In the genomic region with DNA sequence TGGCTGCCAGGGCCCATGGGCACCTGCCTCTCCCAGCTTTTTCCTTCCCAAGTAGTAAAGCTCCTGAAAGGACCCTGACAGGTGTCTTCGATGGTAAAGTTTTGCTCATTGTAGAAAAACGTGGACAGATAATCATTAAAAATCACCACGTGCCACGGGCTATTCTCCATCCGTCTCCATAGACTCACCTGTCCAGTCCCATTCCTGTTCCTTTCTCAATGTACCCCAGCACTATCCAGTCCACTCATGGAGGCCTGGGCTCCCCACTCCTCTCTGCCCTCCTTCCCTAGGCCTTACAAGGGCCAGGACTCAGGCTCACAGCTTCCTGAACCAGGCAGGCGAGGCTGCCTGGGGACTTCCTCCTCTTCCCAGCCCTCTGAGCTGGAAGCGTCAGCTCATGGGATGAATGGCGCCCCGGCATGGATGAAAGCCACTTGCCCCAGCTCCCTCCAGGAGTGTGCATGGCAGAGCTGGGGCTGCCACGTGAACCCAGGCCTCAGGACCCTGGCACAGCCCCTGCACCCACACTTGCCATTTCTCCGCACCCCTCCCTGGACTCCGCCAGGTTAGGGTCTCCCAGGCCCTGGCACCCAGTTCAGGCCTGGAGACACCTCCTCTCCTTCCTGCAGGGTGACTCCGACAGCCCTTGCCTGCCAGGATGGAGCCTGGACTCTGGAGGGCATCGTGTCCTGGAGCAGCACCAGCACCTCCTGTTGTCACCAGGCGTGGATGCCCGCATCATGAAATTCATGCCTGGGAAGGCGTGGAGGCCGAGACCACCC, we compare ENCODE assay signal across 1 cellular context.
TF ChIP-seq lines count a peak whose summit lies in the region.

No MANE protein-coding gene starts in this region.

TF ChIP-seq in HepG2, 621 proteins besides CTCF, POLR2A, EP300 and RAD21 (continued from another document and continues in another):
- TF ChIP-seq AGO2 (optimal IDR thresholded peaks at IDR 0.05; ENCODE audit: low read depth, low read length), result peak; percentile 96
- no peak for TF ChIP-seq ZNF143 (CRISPR knock-in tag; IDR thresholded peaks at IDR 0.05)
- no peak for TF ChIP-seq SNAI1 (CRISPR knock-in tag; IDR thresholded peaks at IDR 0.05; ENCODE audit: borderline replicate concordance)
- no peak for TF ChIP-seq ETV6 (CRISPR knock-in tag; conservative IDR thresholded peaks at IDR 0.05)
- TF ChIP-seq PHB2 (IDR thresholded peaks at IDR 0.05; ENCODE audit: partially characterized antibody), result no peak
- no peak for TF ChIP-seq MLLT10 (CRISPR knock-in tag; IDR thresholded peaks at IDR 0.05)
- no peak for TF ChIP-seq ZNF430 (CRISPR knock-in tag; IDR thresholded peaks at IDR 0.05)
- TF ChIP-seq ZNF7 (CRISPR knock-in tag; IDR thresholded peaks at IDR 0.05), result no peak
- TF ChIP-seq POLR2G (IDR thresholded peaks at IDR 0.05; ENCODE audit: low read depth, low read length), result peak; percentile 43
- no peak for TF ChIP-seq HNF4G (IDR thresholded peaks at IDR 0.05; ENCODE audit: borderline replicate concordance, low read depth, low read length)
- no peak for TF ChIP-seq HNF4G (CRISPR knock-in tag; IDR thresholded peaks at IDR 0.05; ENCODE audit: borderline replicate concordance, low read depth)
- no peak for TF ChIP-seq THAP11 (CRISPR knock-in tag; IDR thresholded peaks at IDR 0.05)
- TF ChIP-seq SALL1 (CRISPR knock-in tag; IDR thresholded peaks at IDR 0.05), result no peak
- no peak for TF ChIP-seq ELK4 (CRISPR knock-in tag; IDR thresholded peaks at IDR 0.05; ENCODE audit: borderline replicate concordance)
- TF ChIP-seq ZNF512 (CRISPR knock-in tag; IDR thresholded peaks at IDR 0.05), result no peak
- no peak for TF ChIP-seq NFATC3 (CRISPR knock-in tag; IDR thresholded peaks at IDR 0.05)
- no peak for TF ChIP-seq RXRB (CRISPR knock-in tag; IDR thresholded peaks at IDR 0.05; ENCODE audit: borderline replicate concordance)
- TF ChIP-seq MXD1 (CRISPR knock-in tag; IDR thresholded peaks at IDR 0.05), result no peak
- TF ChIP-seq STAG1 (CRISPR knock-in tag; IDR thresholded peaks at IDR 0.05), result no peak
- no peak for TF ChIP-seq ZNF382 (CRISPR knock-in tag; IDR thresholded peaks at IDR 0.05; ENCODE audit: borderline replicate concordance)
- TF ChIP-seq ZNF121 (CRISPR knock-in tag; IDR thresholded peaks at IDR 0.05), result no peak
- TF ChIP-seq ELF4 (CRISPR knock-in tag; IDR thresholded peaks at IDR 0.05; ENCODE audit: borderline replicate concordance), result no peak
- TF ChIP-seq GLI4 (CRISPR knock-in tag; IDR thresholded peaks at IDR 0.05; ENCODE audit: borderline replicate concordance), result no peak
- 0 out of 2 replicates have a peak, but pooled peaks have one; percentile 12 for TF ChIP-seq TBX2 (CRISPR knock-in tag; IDR thresholded peaks at IDR 0.05; ENCODE audit: borderline replicate concordance)
- TF ChIP-seq HBP1 (CRISPR knock-in tag; IDR thresholded peaks at IDR 0.05; ENCODE audit: low read depth), result no peak
- no peak for TF ChIP-seq NCOA5 (CRISPR knock-in tag; IDR thresholded peaks at IDR 0.05)
- TF ChIP-seq ZNF235 (CRISPR knock-in tag; IDR thresholded peaks at IDR 0.05; ENCODE audit: borderline replicate concordance), result no peak
- no peak for TF ChIP-seq PLRG1 (conservative IDR thresholded peaks at IDR 0.05)
- 0 out of 2 replicates have a peak, but pooled peaks have one; percentile 4 for TF ChIP-seq SKIL (CRISPR knock-in tag; IDR thresholded peaks at IDR 0.05; ENCODE audit: borderline replicate concordance)
- no peak for TF ChIP-seq HOMEZ (CRISPR knock-in tag; IDR thresholded peaks at IDR 0.05; ENCODE audit: low read depth)
- TF ChIP-seq ZNF703 (CRISPR knock-in tag; IDR thresholded peaks at IDR 0.05; ENCODE audit: borderline replicate concordance), result no peak
- no peak for TF ChIP-seq ZNF329 (CRISPR knock-in tag; IDR thresholded peaks at IDR 0.05; ENCODE audit: low read depth)
- peak; percentile 98 for TF ChIP-seq ZC3H13 (CRISPR knock-in tag; IDR thresholded peaks at IDR 0.05)
- no peak for TF ChIP-seq RFXAP (CRISPR knock-in tag; IDR thresholded peaks at IDR 0.05; ENCODE audit: borderline replicate concordance)
- TF ChIP-seq ZNF10 (CRISPR knock-in tag; IDR thresholded peaks at IDR 0.05; ENCODE audit: borderline replicate concordance, low read depth), result no peak
- TF ChIP-seq, protein P1, sequence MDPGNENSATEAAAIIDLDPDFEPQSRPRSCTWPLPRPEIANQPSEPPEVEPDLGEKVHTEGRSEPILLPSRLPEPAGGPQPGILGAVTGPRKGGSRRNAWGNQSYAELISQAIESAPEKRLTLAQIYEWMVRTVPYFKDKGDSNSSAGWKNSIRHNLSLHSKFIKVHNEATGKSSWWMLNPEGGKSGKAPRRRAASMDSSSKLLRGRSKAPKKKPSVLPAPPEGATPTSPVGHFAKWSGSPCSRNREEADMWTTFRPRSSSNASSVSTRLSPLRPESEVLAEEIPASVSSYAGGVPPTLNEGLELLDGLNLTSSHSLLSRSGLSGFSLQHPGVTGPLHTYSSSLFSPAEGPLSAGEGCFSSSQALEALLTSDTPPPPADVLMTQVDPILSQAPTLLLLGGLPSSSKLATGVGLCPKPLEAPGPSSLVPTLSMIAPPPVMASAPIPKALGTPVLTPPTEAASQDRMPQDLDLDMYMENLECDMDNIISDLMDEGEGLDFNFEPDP (CRISPR knock-in tag; conservative IDR thresholded peaks at IDR 0.05), result no peak
- no peak for TF ChIP-seq SETDB1 (CRISPR knock-in tag; IDR thresholded peaks at IDR 0.05; ENCODE audit: borderline replicate concordance)
- TF ChIP-seq ZMYM3 (CRISPR knock-in tag; IDR thresholded peaks at IDR 0.05), result no peak
- TF ChIP-seq GTF2F1 (IDR thresholded peaks at IDR 0.05; ENCODE audit: low read length), result no peak
- TF ChIP-seq CCAR2 (optimal IDR thresholded peaks at IDR 0.05; ENCODE audit: low read depth, low read length), result no peak
- no peak for TF ChIP-seq MED8 (CRISPR knock-in tag; IDR thresholded peaks at IDR 0.05; ENCODE audit: insufficient replicate concordance)
- peak; percentile 14; the same call in 1 of the 2 replicates for TF ChIP-seq KDM2A (CRISPR knock-in tag; IDR thresholded peaks at IDR 0.05; ENCODE audit: borderline replicate concordance, low read depth)
- no peak for TF ChIP-seq ZFP36L1 (CRISPR knock-in tag; IDR thresholded peaks at IDR 0.05)
- TF ChIP-seq ZUFSP (CRISPR knock-in tag; IDR thresholded peaks at IDR 0.05; ENCODE audit: borderline replicate concordance), result no peak
- 0 out of 2 replicates have a peak, but pooled peaks have one; percentile 40 for TF ChIP-seq SIN3A (IDR thresholded peaks at IDR 0.05; ENCODE audit: borderline replicate concordance, low read depth, low read length)
- TF ChIP-seq ZNF335 (CRISPR knock-in tag; IDR thresholded peaks at IDR 0.05), result no peak
- TF ChIP-seq, protein P2, sequence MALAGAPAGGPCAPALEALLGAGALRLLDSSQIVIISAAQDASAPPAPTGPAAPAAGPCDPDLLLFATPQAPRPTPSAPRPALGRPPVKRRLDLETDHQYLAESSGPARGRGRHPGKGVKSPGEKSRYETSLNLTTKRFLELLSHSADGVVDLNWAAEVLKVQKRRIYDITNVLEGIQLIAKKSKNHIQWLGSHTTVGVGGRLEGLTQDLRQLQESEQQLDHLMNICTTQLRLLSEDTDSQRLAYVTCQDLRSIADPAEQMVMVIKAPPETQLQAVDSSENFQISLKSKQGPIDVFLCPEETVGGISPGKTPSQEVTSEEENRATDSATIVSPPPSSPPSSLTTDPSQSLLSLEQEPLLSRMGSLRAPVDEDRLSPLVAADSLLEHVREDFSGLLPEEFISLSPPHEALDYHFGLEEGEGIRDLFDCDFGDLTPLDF (CRISPR knock-in tag; IDR thresholded peaks at IDR 0.05), result no peak
- TF ChIP-seq, protein P3, sequence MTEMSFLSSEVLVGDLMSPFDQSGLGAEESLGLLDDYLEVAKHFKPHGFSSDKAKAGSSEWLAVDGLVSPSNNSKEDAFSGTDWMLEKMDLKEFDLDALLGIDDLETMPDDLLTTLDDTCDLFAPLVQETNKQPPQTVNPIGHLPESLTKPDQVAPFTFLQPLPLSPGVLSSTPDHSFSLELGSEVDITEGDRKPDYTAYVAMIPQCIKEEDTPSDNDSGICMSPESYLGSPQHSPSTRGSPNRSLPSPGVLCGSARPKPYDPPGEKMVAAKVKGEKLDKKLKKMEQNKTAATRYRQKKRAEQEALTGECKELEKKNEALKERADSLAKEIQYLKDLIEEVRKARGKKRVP (CRISPR knock-in tag; IDR thresholded peaks at IDR 0.05), result no peak
- no peak for TF ChIP-seq ZNF589 (CRISPR knock-in tag; conservative IDR thresholded peaks at IDR 0.05)
- no peak for TF ChIP-seq NR2C2 (CRISPR knock-in tag; IDR thresholded peaks at IDR 0.05; ENCODE audit: borderline replicate concordance)
- no peak for TF ChIP-seq ZNF652 (CRISPR knock-in tag; IDR thresholded peaks at IDR 0.05; ENCODE audit: borderline replicate concordance, low read depth)
- TF ChIP-seq CCDC6 (CRISPR knock-in tag; IDR thresholded peaks at IDR 0.05), result no peak
- no peak; the same call in 1 of the 2 replicates for TF ChIP-seq NRL (CRISPR knock-in tag; IDR thresholded peaks at IDR 0.05; ENCODE audit: borderline replicate concordance)
